16 cellular contexts compared by ENCODE assay signal in the genomic region with DNA sequence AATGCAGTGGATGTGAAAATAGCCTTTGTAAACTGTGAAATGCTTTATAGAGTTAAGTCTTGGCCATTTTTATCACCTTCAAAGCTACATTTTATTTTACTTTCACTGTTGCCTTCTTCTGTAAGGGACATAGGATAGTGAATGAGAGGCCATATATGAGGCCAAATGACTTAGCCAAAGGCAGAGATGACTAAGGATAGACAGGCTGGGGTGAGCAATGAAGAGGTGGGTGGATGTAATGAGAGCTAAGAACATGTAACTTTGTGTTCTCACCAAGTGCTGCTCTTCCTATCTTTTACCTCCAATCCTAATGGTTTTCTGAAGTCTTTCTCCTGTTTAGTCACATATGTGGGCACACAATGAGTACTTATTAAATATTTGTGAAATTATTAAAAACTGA.
A peak's percentile ranks its signal among the peaks of the same experiment; 100 is the strongest.
DNase-seq lines count a peak whose midpoint lies in the region; TF ChIP-seq lines count a peak whose summit lies in the region.
"Had no signal": no experiment of that assay in that cellular context is flagged by ENCODE, and none has a peak within 500 bp of the region (broad histone marks: within the 10 kb centered on the region; RNA-seq: fewer than 3 reads in every experiment).

No MANE protein-coding gene starts in this region.

- no TSS peak for BruUV-seq in Calu3 (replicated peaks; lab: Mats Ljungman, UMichigan)

- TF ChIP-seq CTCF in Calu3 (IDR thresholded peaks at IDR 0.05; ENCODE audit: unreplicated experiment) (no peak), colonic mucosa (IDR thresholded peaks at IDR 0.05) (no peak)

- H3K9ac ChIP-seq in skeletal muscle satellite cell (ENCODE audit: low read depth, low read length) (no peak overlapping the region), colonic mucosa (ENCODE audit: low read depth in 2 of 2, low read length in 2 of 2) (no peak overlapping the region)

- no peak overlapping the region for H3K27ac ChIP-seq in colonic mucosa
- H3K27ac ChIP-seq: Peyer's patch, thoracic aorta had no signal

- H3K4me2 ChIP-seq in skeletal muscle satellite cell (ENCODE audit: low read length): peak overlapping the region; percentile 52

- H3K36me3 ChIP-seq in skeletal muscle satellite cell (ENCODE audit: insufficient read depth, low read length): no peaks in the 10 kb centered on the region
- H3K36me3 ChIP-seq in colonic mucosa: no peaks in the 10 kb centered on the region
- H3K36me3 ChIP-seq: Peyer's patch, thoracic aorta had no signal

- no peak overlapping the region for H3K27ac Mint-ChIP-seq in Calu3 (ENCODE audit: unreplicated experiment)
- H3K27ac Mint-ChIP-seq: activated naive CD8-positive, alpha-beta T cell had no signal

- H3K36me3 Mint-ChIP-seq in Calu3 (ENCODE audit: insufficient read depth, unreplicated experiment): no peaks in the 10 kb centered on the region

- H3K27me3 ChIP-seq in skeletal muscle satellite cell (ENCODE audit: control insufficient read depth, insufficient read depth, low read length) (no peaks in the 10 kb centered on the region), colonic mucosa (no peaks in the 10 kb centered on the region)
- H3K27me3 ChIP-seq: Peyer's patch had no signal

- no peak overlapping the region for H3K4me3 Mint-ChIP-seq in Calu3 (ENCODE audit: low read depth, unreplicated experiment)
- H3K4me3 Mint-ChIP-seq: activated naive CD8-positive, alpha-beta T cell had no signal

- H3K9me3 Mint-ChIP-seq in Calu3 (ENCODE audit: low read depth, unreplicated experiment): no peaks in the 10 kb centered on the region

- H3K27me3 Mint-ChIP-seq in Calu3 (ENCODE audit: unreplicated experiment): no peaks in the 10 kb centered on the region
- H3K27me3 Mint-ChIP-seq: activated naive CD8-positive, alpha-beta T cell had no signal

- peak; percentile 10 for DNase-seq in activated CD4-positive, alpha-beta T cell treated with anti-CD3 and anti-CD28 coated beads for 48 hours
- DNase-seq in activated CD4-positive, alpha-beta T cell treated with anti-CD3 and anti-CD28 coated beads, Interleukin-2, amount 50 U/mL, for 4 hours: no peak
- DNase-seq in RKO (ENCODE audit: low spot score) (peak; percentile 81), fibroblast of peridontal ligament (ENCODE audit: extremely low read depth) (peak; percentile 34), Calu3 (no peak), NCI-H446 (lab: John Stamatoyannopoulos, UW) (no peak), colonic mucosa (no peak)
- DNase-seq: 8988T, COR-L47, NCI-H2029 treated with DMSO at 0.1 percent for 48 hours, NCI-H524 treated with DMSO at 0.1 percent for 48 hours, Peyer's patch, T-helper 1 cell had no signal

- H3K4me3 ChIP-seq in skeletal muscle satellite cell (ENCODE audit: low read length) (no peak overlapping the region), colonic mucosa (no peak overlapping the region)
- H3K4me3 ChIP-seq: Peyer's patch, thoracic aorta had no signal

- intact Hi-C loops in Calu3 (cut with micrococcal nuclease; ENCODE audit: unreplicated experiment): no loop called here
- intact Hi-C loops in colonic mucosa (cut with DNase I): no loop called here

- CTCF ChIA-PET in Calu3 (lab: Charles Lee): no interaction called here

- H3K9me3 ChIP-seq in skeletal muscle satellite cell (replicated peaks; ENCODE audit: low read length) (no peaks in the 10 kb centered on the region), colonic mucosa (no peaks in the 10 kb centered on the region)
- H3K9me3 ChIP-seq: Peyer's patch, thoracic aorta had no signal

- H3K4me1 ChIP-seq in skeletal muscle satellite cell (ENCODE audit: control insufficient read depth, insufficient read depth, low read length) (peaks cover 14% of the 10 kb centered on the region), colonic mucosa (no peaks in the 10 kb centered on the region)
- H3K4me1 ChIP-seq: Peyer's patch had no signal

- H3K4me1 Mint-ChIP-seq in Calu3 (ENCODE audit: low read depth, unreplicated experiment): no peaks in the 10 kb centered on the region

Comparison
In these comparisons a context has a peak if more than half of its experiments do, and no peak if none do; other contexts are left out.
1. DNase-seq: peak in activated CD4-positive, alpha-beta T cell treated with anti-CD3 and anti-CD28 coated beads for 48 hours (single experiment), RKO (single experiment) and fibroblast of peridontal ligament (single experiment); none in activated CD4-positive, alpha-beta T cell treated with anti-CD3 and anti-CD28 coated beads, Interleukin-2, amount 50 U/mL, for 4 hours (0 of 2), Calu3 (single experiment), NCI-H446 (0 of 2) and colonic mucosa (single experiment).